In genomic region chr3:82053236-82053635, GRCh38 we compare ENCODE assay signal across 32 cellular contexts.
"Had no signal": no experiment of that assay in that cellular context is flagged by ENCODE, and none has a peak within 500 bp of the region (broad histone marks: within the 10 kb centered on the region; RNA-seq: fewer than 3 reads in every experiment).

No MANE protein-coding gene starts in this region.

- FAIRE-seq: colon, endometrium, endothelial cell of umbilical vein, frontal cortex had no signal

- H3K4me1 ChIP-seq: ascending aorta, esophagus muscularis mucosa had no signal

- H3K9me3 ChIP-seq: ascending aorta, esophagus muscularis mucosa had no signal

- H3K4me3 ChIP-seq: ascending aorta, esophagus muscularis mucosa had no signal

- DNase-seq: activated B cell treated with CpG ODN at 0.5 μM for 24 hours; activated CD4-positive, alpha-beta memory T cell treated with anti-CD3 and anti-CD28 coated beads for 36 hours; activated CD4-positive, alpha-beta T cell treated with anti-CD3 and anti-CD28 coated beads for 48 hours; activated CD4-positive, alpha-beta T cell treated with anti-CD3 and anti-CD28 coated beads, Interleukin-2, amount 50 U/mL, for 1 hour; activated CD8-positive, alpha-beta memory T cell treated with anti-CD3 and anti-CD28 coated beads, Interleukin-2, amount 10 ng/mL, durations not matched to agents 7 days and 5 days; activated CD8-positive, alpha-beta memory T cell treated with anti-CD3 and anti-CD28 coated beads, Interleukin-2, amount 50 U/mL, for 4 hours; activated CD8-positive, alpha-beta T cell treated with anti-CD3 and anti-CD28 coated beads, Interleukin-2, amount 10 ng/mL, durations not matched to agents 7 days and 5 days; activated gamma-delta T cell; activated naive CD4-positive, alpha-beta T cell; activated naive CD4-positive, alpha-beta T cell treated with anti-CD3 and anti-CD28 coated beads, Interleukin-2, amount 10 ng/mL, durations not matched to agents 7 days and 5 days; activated naive CD8-positive, alpha-beta T cell treated with anti-CD3 and anti-CD28 coated beads, Interleukin-2, amount 10 ng/mL, durations not matched to agents 7 days and 5 days; activated T-cell treated with anti-CD3 and anti-CD28 coated beads, Interleukin-2, amount 50 U/mL, for 1 hour; activated T-cell treated with anti-CD3 and anti-CD28 coated beads, Interleukin-2, amount 50 U/mL, for 48 hours; caudate nucleus; cortex of kidney; dermis blood vessel endothelial cell; effector CD4-positive, alpha-beta T cell; erythroblast; foreskin fibroblast; head of caudate nucleus; T-helper 1 cell; T-helper 17 cell; T1000; WERI-Rb-1 had no signal

- H3K27me3 ChIP-seq: ascending aorta, esophagus muscularis mucosa had no signal

- H3K36me3 ChIP-seq: ascending aorta, esophagus muscularis mucosa, WERI-Rb-1 had no signal

- H3K27ac ChIP-seq: ascending aorta, esophagus muscularis mucosa, WERI-Rb-1 had no signal

- ATAC-seq: activated CD4-positive, CD25-positive, alpha-beta regulatory T cell treated with anti-CD3 and anti-CD28 coated beads, Interleukin-2, amount 50 U/mL, for 24 hours; activated CD8-positive, alpha-beta memory T cell treated with anti-CD3 and anti-CD28 coated beads, Interleukin-2, amount 10 ng/mL, durations not matched to agents 7 days and 5 days; activated CD8-positive, alpha-beta T cell treated with anti-CD3 and anti-CD28 coated beads, Interleukin-2, amount 10 ng/mL, durations not matched to agents 7 days and 5 days; activated naive CD4-positive, alpha-beta T cell treated with anti-CD3 and anti-CD28 coated beads, Interleukin-2, amount 50 U/mL, for 72 hours; T-helper 17 cell had no signal
